9 cellular contexts compared by ENCODE assay signal in the genomic region with DNA sequence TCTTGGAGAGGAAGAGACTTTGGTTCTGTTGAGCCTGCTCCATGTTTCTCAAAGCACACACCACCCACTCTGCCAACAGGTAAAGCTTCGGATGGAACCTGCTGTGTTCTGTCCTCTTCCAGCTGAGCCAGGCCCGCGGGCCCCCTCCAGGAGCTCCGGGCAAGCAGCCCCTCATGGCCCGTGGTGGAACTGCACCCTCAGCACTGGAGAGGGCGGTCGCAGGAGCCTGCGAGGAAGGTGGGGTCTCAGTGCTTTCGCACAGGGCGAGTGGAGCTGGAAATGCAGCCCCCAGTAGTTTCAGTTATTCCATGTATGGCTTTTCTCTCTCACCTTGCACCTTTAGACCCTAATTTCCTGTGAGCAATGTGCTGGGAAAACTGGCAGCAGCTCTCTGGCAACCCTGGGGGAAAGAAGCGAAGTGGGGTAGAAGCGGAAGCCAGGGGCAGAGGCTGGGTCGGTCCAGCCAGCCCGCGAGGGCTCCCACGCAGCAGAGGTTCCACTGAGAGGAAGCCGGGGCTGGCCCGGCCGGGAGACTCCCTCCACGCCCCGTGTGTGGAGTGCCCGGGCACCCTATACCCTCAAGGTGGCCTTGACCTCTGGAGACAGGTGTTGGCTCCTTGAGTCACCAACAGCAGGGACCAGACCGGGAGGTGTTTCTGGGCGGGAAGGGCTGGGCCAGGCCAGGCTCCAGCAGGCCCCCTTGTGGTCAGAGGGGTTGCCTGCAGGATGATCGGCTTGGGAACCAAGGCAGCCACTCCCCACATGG.
DNase-seq lines count a peak whose midpoint lies in the region; ATAC-seq and TF ChIP-seq lines count a peak whose summit lies in the region.
"Had no signal": no experiment of that assay in that cellular context is flagged by ENCODE, and none has a peak within 500 bp of the region (broad histone marks: within the 10 kb centered on the region; RNA-seq: fewer than 3 reads in every experiment).

No MANE protein-coding gene starts in this region.

- H3K4me2 ChIP-seq in DOHH2 (ENCODE audit: low read length) (peak overlapping the region; percentile 85), SU-DHL-6 (ENCODE audit: low read depth, low read length, poor library complexity, severe bottlenecking) (peak overlapping the region; percentile 52)

- peaks cover 3% of the 10 kb centered on the region for H3K4me1 Mint-ChIP-seq in activated naive CD8-positive, alpha-beta T cell treated with anti-CD3 and anti-CD28 coated beads, Interleukin-2, amount 50 U/mL, for 24 hours

- H3K36me3 Mint-ChIP-seq in activated naive CD8-positive, alpha-beta T cell treated with anti-CD3 and anti-CD28 coated beads, Interleukin-2, amount 50 U/mL, for 24 hours (ENCODE audit: low read depth): no peaks in the 10 kb centered on the region

- no peaks in the 10 kb centered on the region for H3K9me3 ChIP-seq in DOHH2 (ENCODE audit: control insufficient read depth, insufficient read depth, low read length)
- no peaks in the 10 kb centered on the region for H3K9me3 ChIP-seq in SU-DHL-6 (ENCODE audit: insufficient read depth, low read length)
- no peaks in the 10 kb centered on the region for H3K9me3 ChIP-seq in iPS-20b (ENCODE audit: insufficient read depth, low read depth, low read length)

- H3K4me3 Mint-ChIP-seq in activated naive CD8-positive, alpha-beta T cell treated with anti-CD3 and anti-CD28 coated beads, Interleukin-2, amount 50 U/mL, for 24 hours: peak overlapping the region; percentile 80

- no peaks in the 10 kb centered on the region for H3K9me2 ChIP-seq in DOHH2 (replicated peaks; ENCODE audit: control insufficient read depth, low read length)
- H3K9me2 ChIP-seq in SU-DHL-6 (replicated peaks; ENCODE audit: insufficient read depth, low read length): no peaks in the 10 kb centered on the region

- H3K27ac Mint-ChIP-seq in activated naive CD8-positive, alpha-beta T cell treated with anti-CD3 and anti-CD28 coated beads, Interleukin-2, amount 50 U/mL, for 24 hours: no peak overlapping the region

- no peaks in the 10 kb centered on the region for H3K9me3 Mint-ChIP-seq in activated naive CD8-positive, alpha-beta T cell treated with anti-CD3 and anti-CD28 coated beads, Interleukin-2, amount 50 U/mL, for 24 hours

- H3F3A ChIP-seq in DOHH2 (ENCODE audit: control insufficient read depth, insufficient read depth) (no peaks in the 10 kb centered on the region), SU-DHL-6 (ENCODE audit: insufficient read depth) (no peaks in the 10 kb centered on the region)

- peak; percentile 86 for ATAC-seq in GM21528 (IDR thresholded peaks at IDR 0.05; ENCODE audit: low FRiP score, unreplicated experiment)
- peak; percentile 89 for ATAC-seq in activated naive CD8-positive, alpha-beta T cell treated with anti-CD3 and anti-CD28 coated beads, Interleukin-2, amount 50 U/mL, for 24 hours

- H3K79me2 ChIP-seq in DOHH2 (ENCODE audit: control insufficient read depth, low read length) (no peaks in the 10 kb centered on the region), SU-DHL-6 (ENCODE audit: insufficient read depth, low read length) (no peaks in the 10 kb centered on the region)

- H3K9ac ChIP-seq in SU-DHL-6 (ENCODE audit: low read length) (peak overlapping the region; percentile 47; the same call in 1 of the 2 replicates), iPS-20b (ENCODE audit: low read depth, low read length) (peak overlapping the region; percentile 20; the same call in 1 of the 2 replicates)

- peak overlapping the region; percentile 91 for H2AFZ ChIP-seq in SU-DHL-6 (ENCODE audit: low read depth, low read length, severe bottlenecking)

- H3K36me3 ChIP-seq in DOHH2 (ENCODE audit: control insufficient read depth, low read length) (no peaks in the 10 kb centered on the region), SU-DHL-6 (ENCODE audit: low read length) (no peaks in the 10 kb centered on the region), iPS-20b (ENCODE audit: insufficient read depth, low read depth, low read length) (no peaks in the 10 kb centered on the region)

- H3K27me3 ChIP-seq in DOHH2 (ENCODE audit: control insufficient read depth, low read length) (no peaks in the 10 kb centered on the region), SU-DHL-6 (ENCODE audit: low read length) (no peaks in the 10 kb centered on the region), iPS-20b (ENCODE audit: insufficient read depth, low read length) (peaks cover 9% of the 10 kb centered on the region; the same call in 1 of the 2 replicates)

- peaks cover 2% of the 10 kb centered on the region for H3K27me3 Mint-ChIP-seq in activated naive CD8-positive, alpha-beta T cell treated with anti-CD3 and anti-CD28 coated beads, Interleukin-2, amount 50 U/mL, for 24 hours

- TF ChIP-seq CTCF in DOHH2 (IDR thresholded peaks at IDR 0.05; ENCODE audit: low read depth, low read length, poor library complexity, severe bottlenecking) (peak; percentile 66), SU-DHL-6 (IDR thresholded peaks at IDR 0.05; ENCODE audit: insufficient read depth, low read length, poor library complexity, severe bottlenecking) (peak; percentile 33)

- DNase-seq in HuH-7 (ENCODE audit: low spot score) (peak; percentile 64), middle frontal gyrus (ENCODE audit: extremely low spot score, low spot score) (no peak)
- peak; percentile 77 for DNase-seq in activated naive CD8-positive, alpha-beta T cell treated with anti-CD3 and anti-CD28 coated beads, Interleukin-2, amount 50 U/mL, for 24 hours
- DNase-seq in stimulated activated CD4-positive, alpha-beta T cell treated with anti-CD3 and anti-CD28 coated beads, Interleukin-15, amount 100 ng/mL, for 1 hour (ENCODE audit: low read depth in 1 of 2, low spot score in 1 of 2): peak; percentile 26 to 55

- H3K27ac ChIP-seq in DOHH2 (ENCODE audit: low read depth, low read length) (no peak overlapping the region), SU-DHL-6 (ENCODE audit: low read depth, low read length) (no peak overlapping the region), iPS-20b (ENCODE audit: low read length) (no peak overlapping the region)
- H3K27ac ChIP-seq: epithelial cell of prostate had no signal

- H3K4me1 ChIP-seq in DOHH2 (ENCODE audit: control insufficient read depth, low read length) (no peaks in the 10 kb centered on the region), iPS-20b (ENCODE audit: insufficient read depth, low read length) (no peaks in the 10 kb centered on the region)

- no peaks in the 10 kb centered on the region for H4K20me1 ChIP-seq in DOHH2 (ENCODE audit: control insufficient read depth, insufficient read depth, low read depth, low read length)
- H4K20me1 ChIP-seq in SU-DHL-6 (ENCODE audit: low read depth, low read length): no peaks in the 10 kb centered on the region

- H3K4me3 ChIP-seq in DOHH2 (ENCODE audit: low read length) (peak overlapping the region; percentile 61), SU-DHL-6 (ENCODE audit: insufficient read depth, low read length, poor library complexity, severe bottlenecking) (peak overlapping the region; percentile 38), iPS-20b (ENCODE audit: low read length) (peak overlapping the region; percentile 69)
